22 cellular contexts compared by ENCODE assay signal in the genomic region with DNA sequence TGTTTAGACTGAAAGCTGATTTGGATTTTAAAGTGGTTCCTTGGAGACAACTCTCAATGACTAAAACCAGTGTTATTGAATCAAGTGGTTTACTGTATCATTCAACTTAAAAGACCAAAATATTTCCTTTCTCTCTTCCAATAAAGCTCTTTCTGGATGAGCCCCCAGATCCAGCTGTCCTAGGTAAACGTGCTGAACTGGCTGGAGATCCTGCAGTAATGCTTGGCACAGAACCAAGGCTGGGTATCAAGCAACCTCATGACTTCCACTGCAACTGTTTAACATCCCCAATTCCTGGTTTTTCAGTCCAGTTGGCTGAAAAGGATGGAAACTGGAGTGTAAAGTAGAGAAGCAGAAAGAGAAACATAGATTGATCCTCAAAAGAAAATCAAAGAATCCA. TPM values are rescaled to one million over a fixed set of nuclear protein-coding genes. Genes with fewer than 3 reads are reported as not detected.
"Had no signal": no experiment of that assay in that cellular context is flagged by ENCODE, and none has a peak within 500 bp of the region (broad histone marks: within the 10 kb centered on the region; RNA-seq: fewer than 3 reads in every experiment).

No MANE protein-coding gene starts in this region.

- H3K27ac Mint-ChIP-seq: activated T-cell treated with anti-CD3 and anti-CD28 coated beads, Interleukin-2, amount 50 U/mL, for 72 hours; brain; natural killer cell; T-helper 2 cell treated with Interferon-gamma antibody and Interleukin-4, amounts not matched to agents 5 μg/mL and 100 μg/mL, for 36 hours had no signal

- ATAC-seq: activated T-cell treated with anti-CD3 and anti-CD28 coated beads, Interleukin-2, amount 50 U/mL, for 72 hours; natural killer cell had no signal

- H3K27me3 Mint-ChIP-seq: brain had no signal

- H3K9me3 Mint-ChIP-seq: activated T-cell treated with anti-CD3 and anti-CD28 coated beads, Interleukin-2, amount 50 U/mL, for 72 hours; brain; natural killer cell; T-helper 2 cell treated with Interferon-gamma antibody and Interleukin-4, amounts not matched to agents 5 μg/mL and 100 μg/mL, for 36 hours had no signal

- DNase-seq: activated CD4-positive, alpha-beta T cell treated with anti-CD3 and anti-CD28 coated beads, Interleukin-2, amount 50 U/mL, for 48 hours; activated gamma-delta T cell; activated naive CD4-positive, alpha-beta T cell treated with anti-CD3 and anti-CD28 coated beads, Interleukin-2, amount 50 U/mL, for 16 hours; activated T-cell treated with anti-CD3 and anti-CD28 coated beads, Interleukin-2, amount 50 U/mL, for 72 hours; aorta; glutamatergic neuron; left ventricle myocardium inferior; mammary epithelial cell; midbrain; natural killer cell; spleen; stimulated activated CD4-positive, alpha-beta T cell treated with anti-CD3 and anti-CD28 coated beads, Interleukin-4, amount 100 ng/mL, for 1 hour; stimulated activated naive CD4-positive, alpha-beta T cell treated with Interleukin-2 at 50 U/mL for 16 hours; upper lobe of left lung had no signal

- H3K4me3 Mint-ChIP-seq: activated T-cell treated with anti-CD3 and anti-CD28 coated beads, Interleukin-2, amount 50 U/mL, for 72 hours; brain; natural killer cell; T-helper 2 cell treated with Interferon-gamma antibody and Interleukin-4, amounts not matched to agents 5 μg/mL and 100 μg/mL, for 36 hours had no signal

- H3K9me3 ChIP-seq: esophagus muscularis mucosa, left ventricle myocardium inferior, prostate gland, spleen, thoracic aorta, upper lobe of left lung had no signal

- H3K4me3 ChIP-seq: esophagus muscularis mucosa, hepatocyte, left ventricle myocardium inferior, prostate gland, spleen, thoracic aorta, upper lobe of left lung had no signal

- H3K27ac ChIP-seq: esophagus muscularis mucosa, hepatocyte, left ventricle myocardium inferior, prostate gland had no signal

- H3K4me1 Mint-ChIP-seq: brain had no signal

- H3K27me3 ChIP-seq: esophagus muscularis mucosa, hepatocyte, spleen, upper lobe of left lung had no signal

RNA-seq across cellular contexts. Expression of a gene that starts 50.4 kb away (rescaled TPM):
- total RNA-seq: dermis microvascular lymphatic vessel endothelial cell, osteoblast had no signal
